ENCODE assay signal across 30 cellular contexts in the genomic region with DNA sequence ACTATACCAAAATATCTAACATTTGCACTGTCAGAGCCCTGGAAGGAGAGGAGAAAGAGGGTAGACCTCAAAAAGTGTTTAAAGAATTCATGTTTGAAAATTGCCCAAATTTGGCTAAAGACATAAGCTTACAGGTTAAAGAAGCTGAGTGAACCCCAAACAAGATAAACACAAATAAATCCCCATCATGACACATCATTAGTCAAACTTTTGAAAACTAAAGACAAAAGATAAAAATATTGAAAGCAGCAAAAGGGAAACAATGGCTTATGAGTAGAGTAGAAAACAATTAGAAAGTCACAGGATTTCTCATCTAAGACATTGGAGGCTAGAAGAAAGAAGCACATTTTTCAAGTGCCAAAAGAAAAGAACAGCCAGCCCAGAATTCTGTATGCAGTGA.
"Had no signal": no experiment of that assay in that cellular context is flagged by ENCODE, and none has a peak within 500 bp of the region (broad histone marks: within the 10 kb centered on the region; RNA-seq: fewer than 3 reads in every experiment).

No MANE protein-coding gene starts in this region.

- H3K9me3 ChIP-seq: MG63 had no signal

- H3K36me3 Mint-ChIP-seq: activated CD4-positive, alpha-beta memory T cell treated with anti-CD3 and anti-CD28 coated beads for 36 hours; activated naive CD8-positive, alpha-beta T cell; brain; T-cell had no signal

- H3K27ac Mint-ChIP-seq: activated B cell treated with CpG ODN at 0.5 μM for 24 hours; activated CD4-positive, alpha-beta memory T cell treated with anti-CD3 and anti-CD28 coated beads for 36 hours; activated naive CD4-positive, alpha-beta T cell treated with anti-CD3 and anti-CD28 coated beads, Interleukin-2, amount 10 ng/mL, durations not matched to agents 7 days and 5 days; activated naive CD8-positive, alpha-beta T cell; activated naive CD8-positive, alpha-beta T cell treated with anti-CD3 and anti-CD28 coated beads, Interleukin-2, amount 50 U/mL, for 24 hours; brain; T-cell had no signal

- DNase-seq: activated B cell treated with CpG ODN at 0.5 μM for 24 hours; activated CD4-positive, alpha-beta memory T cell treated with anti-CD3 and anti-CD28 coated beads for 36 hours; activated CD4-positive, alpha-beta T cell treated with anti-CD3 and anti-CD28 coated beads for 4 hours; activated CD4-positive, alpha-beta T cell treated with anti-CD3 and anti-CD28 coated beads, Interleukin-2, amount 50 U/mL, for 1 hour; activated CD4-positive, CD25-positive, alpha-beta regulatory T cell treated with anti-CD3 and anti-CD28 coated beads, Interleukin-2, amount 50 U/mL, for 72 hours; activated CD8-positive, alpha-beta memory T cell treated with anti-CD3 and anti-CD28 coated beads, Interleukin-2, amount 50 U/mL, for 4 hours; activated naive CD4-positive, alpha-beta T cell treated with anti-CD3 and anti-CD28 coated beads, Interleukin-2, amount 10 ng/mL, durations not matched to agents 7 days and 5 days; activated naive CD8-positive, alpha-beta T cell treated with anti-CD3 and anti-CD28 coated beads, Interleukin-2, amount 50 U/mL, for 24 hours; activated T-cell treated with anti-CD3 and anti-CD28 coated beads for 4 hours; activated T-cell treated with anti-CD3 and anti-CD28 coated beads, Interleukin-2, amount 50 U/mL, for 48 hours; anterior cingulate cortex; central memory CD4-positive, alpha-beta T cell; MG63; NCI-H1048; NCI-H1105 treated with DMSO at 0.1 percent for 48 hours; NCI-H1436; NCI-H1694; NCI-H1930; NCI-H2081 treated with DMSO at 0.1 percent for 48 hours; NCI-H345; NCI-H524 treated with DMSO at 0.1 percent for 48 hours; NK-92 treated with Interleukin-12 subunit alpha and Interleukin-12 subunit beta, amount 100 ng/mL, for 24 hours; SHP77 treated with DMSO at 0.1 percent for 48 hours; T-cell; T-helper 2 cell; T-helper 9 cell had no signal

- H3K27me3 Mint-ChIP-seq: activated CD4-positive, alpha-beta memory T cell treated with anti-CD3 and anti-CD28 coated beads for 36 hours; activated naive CD8-positive, alpha-beta T cell; activated naive CD8-positive, alpha-beta T cell treated with anti-CD3 and anti-CD28 coated beads, Interleukin-2, amount 50 U/mL, for 24 hours; T-cell had no signal

- H3K4me3 Mint-ChIP-seq: activated B cell treated with CpG ODN at 0.5 μM for 24 hours; activated CD4-positive, alpha-beta memory T cell treated with anti-CD3 and anti-CD28 coated beads for 36 hours; activated naive CD4-positive, alpha-beta T cell treated with anti-CD3 and anti-CD28 coated beads, Interleukin-2, amount 10 ng/mL, durations not matched to agents 7 days and 5 days; activated naive CD8-positive, alpha-beta T cell; activated naive CD8-positive, alpha-beta T cell treated with anti-CD3 and anti-CD28 coated beads, Interleukin-2, amount 50 U/mL, for 24 hours; T-cell had no signal

- ATAC-seq: activated naive CD8-positive, alpha-beta T cell treated with anti-CD3 and anti-CD28 coated beads, Interleukin-2, amount 50 U/mL, for 24 hours; Panc1; SK-N-SH treated with all-trans-retinoic acid at 6 μM for 48 hours; T-cell had no signal

- H3K4me3 ChIP-seq: MG63 had no signal
